Comparison of ENCODE assay signal across 12 cellular contexts in the genomic region with DNA sequence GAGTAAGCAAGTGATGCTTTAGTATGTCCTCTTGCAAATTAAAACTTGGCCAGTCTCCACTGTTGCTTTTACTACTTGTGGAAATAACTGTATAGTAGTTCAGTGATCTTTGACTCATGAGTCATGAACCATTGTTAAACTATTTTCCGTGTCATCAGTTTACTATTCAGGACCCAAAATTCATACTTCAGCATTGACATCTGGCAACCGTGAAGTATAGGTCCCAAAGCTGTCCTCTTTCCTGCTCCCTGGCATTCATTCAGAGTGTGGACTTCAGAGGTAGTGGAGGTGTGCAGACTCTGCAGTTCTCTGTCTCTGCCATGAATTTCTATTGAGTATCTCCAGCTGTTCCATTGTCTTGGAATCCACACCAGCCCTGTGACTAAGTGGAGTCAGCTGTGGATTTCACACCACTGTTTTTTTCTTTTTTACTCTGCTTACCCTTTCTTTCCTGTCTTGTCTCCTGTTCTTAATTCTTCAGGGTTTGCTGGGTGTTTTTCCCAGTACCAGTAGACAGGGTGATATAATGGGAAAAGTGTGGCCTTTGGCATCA. TPM values are rescaled to one million over a fixed set of nuclear protein-coding genes. Genes with fewer than 3 reads are reported as not detected.
DNase-seq lines count a peak whose midpoint lies in the region; ATAC-seq, FAIRE-seq and TF ChIP-seq lines count a peak whose summit lies in the region.
"Had no signal": no experiment of that assay in that cellular context is flagged by ENCODE, and none has a peak within 500 bp of the region (broad histone marks: within the 10 kb centered on the region; RNA-seq: fewer than 3 reads in every experiment).

No MANE protein-coding gene starts in this region.

- peak; percentile 14 for ATAC-seq in stimulated activated naive CD8-positive, alpha-beta T cell treated with anti-CD3 and anti-CD28 coated beads, Interleukin-15, Interleukin-2, amounts not matched to agents 100 U/mL and 50 U/mL, for 24 hours
- ATAC-seq in stimulated activated naive CD8-positive, alpha-beta T cell treated with anti-CD3 and anti-CD28 coated beads, Interleukin-15, amount 100 ng/mL, for 72 hours = no peak
- ATAC-seq in GM19035 (IDR thresholded peaks at IDR 0.05; ENCODE audit: unreplicated experiment) = no peak
- ATAC-seq: left ventricle myocardium superior had no signal

- in situ Hi-C loops in brain microvascular endothelial cell (cut with HindIII; ENCODE audit: low pct_ligation_motif_present, low sequenced_read_pairs) = no loop called here

- no peak overlapping the region for H3K27ac Mint-ChIP-seq in stimulated activated naive CD8-positive, alpha-beta T cell treated with anti-CD3 and anti-CD28 coated beads, Interleukin-15, amount 100 ng/mL, for 72 hours
- H3K27ac Mint-ChIP-seq: T-helper 2 cell treated with Interferon-gamma antibody and Interleukin-4, amounts not matched to agents 5 μg/mL and 100 μg/mL, for 36 hours had no signal

- H3K27ac ChIP-seq in brain microvascular endothelial cell = no peak overlapping the region
- peak overlapping the region; percentile 55 for H3K27ac ChIP-seq in hepatocyte

- H3K79me2 ChIP-seq in hepatocyte = peaks cover 79% of the 10 kb centered on the region

- H3K27me3 ChIP-seq in brain microvascular endothelial cell (replicated peaks) (no peaks in the 10 kb centered on the region), hepatocyte (no peaks in the 10 kb centered on the region)

- no peaks in the 10 kb centered on the region for H3K9me3 ChIP-seq in hepatocyte (ENCODE audit: low read depth)

- no peaks in the 10 kb centered on the region for H3K9me2 ChIP-seq in hepatocyte (replicated peaks; ENCODE audit: insufficient read depth)

- WGBS in hepatocyte (ENCODE audit: low lambda C conversion rate, missing lambda C conversion rate) = 63% methylated on average over 2 of the region's 2 CpGs

- no peak for TF ChIP-seq CTCF in brain microvascular endothelial cell (IDR thresholded peaks at IDR 0.05; ENCODE audit: low read depth, low read length, missing control alignments)
- no peak for TF ChIP-seq CTCF in hepatocyte (IDR thresholded peaks at IDR 0.05; ENCODE audit: poor library complexity)

- H3K4me3 ChIP-seq in brain microvascular endothelial cell (ENCODE audit: low read depth, low read length) = no peak overlapping the region
- H3K4me3 ChIP-seq in hepatocyte = no peak overlapping the region

- H2AFZ ChIP-seq in hepatocyte = no peak overlapping the region

- no peak for FAIRE-seq in urothelium cell line (lab: Jason Lieb, UNC)

- H3K4me1 ChIP-seq in hepatocyte (ENCODE audit: insufficient read depth) = peaks cover 11% of the 10 kb centered on the region

- no peak for DNase-seq in stimulated activated naive CD8-positive, alpha-beta T cell treated with anti-CD3 and anti-CD28 coated beads, Interleukin-15, Interleukin-2, amounts not matched to agents 100 U/mL and 50 U/mL, for 24 hours
- DNase-seq in stimulated activated naive CD8-positive, alpha-beta T cell treated with anti-CD3 and anti-CD28 coated beads, Interleukin-15, amount 100 ng/mL, for 72 hours = no peak
- peak; percentile 21 for DNase-seq in brain microvascular endothelial cell
- DNase-seq in hepatocyte (ENCODE audit: low spot score) = no peak
- DNase-seq in urothelium cell line (ENCODE audit: low spot score) = peak; percentile 19
- DNase-seq in OCI-M1 (lab: John Stamatoyannopoulos, UW) = no peak
- DNase-seq in NCI-H748 treated with DMSO at 0.1 percent for 48 hours (lab: John Stamatoyannopoulos, UW) = no peak
- DNase-seq: DND-41, left ventricle myocardium superior, NCI-H1417 treated with DMSO at 0.1 percent for 48 hours had no signal

- H3K36me3 ChIP-seq in brain microvascular endothelial cell (replicated peaks) (no peaks in the 10 kb centered on the region), hepatocyte (replicated peaks; ENCODE audit: insufficient read depth, low read depth) (no peaks in the 10 kb centered on the region)

- no peaks in the 10 kb centered on the region for H3K27me3 Mint-ChIP-seq in stimulated activated naive CD8-positive, alpha-beta T cell treated with anti-CD3 and anti-CD28 coated beads, Interleukin-15, amount 100 ng/mL, for 72 hours

- H3K9me3 Mint-ChIP-seq in stimulated activated naive CD8-positive, alpha-beta T cell treated with anti-CD3 and anti-CD28 coated beads, Interleukin-15, amount 100 ng/mL, for 72 hours = peaks cover 3 to 4% of the 10 kb centered on the region in 2 donors

- no peak overlapping the region for H3K4me2 ChIP-seq in hepatocyte

- no peak overlapping the region for H3K4me3 Mint-ChIP-seq in stimulated activated naive CD8-positive, alpha-beta T cell treated with anti-CD3 and anti-CD28 coated beads, Interleukin-15, amount 100 ng/mL, for 72 hours
- H3K4me3 Mint-ChIP-seq: T-helper 2 cell treated with Interferon-gamma antibody and Interleukin-4, amounts not matched to agents 5 μg/mL and 100 μg/mL, for 36 hours had no signal

- peaks cover 15% of the 10 kb centered on the region for H3K4me1 Mint-ChIP-seq in stimulated activated naive CD8-positive, alpha-beta T cell treated with anti-CD3 and anti-CD28 coated beads, Interleukin-15, amount 100 ng/mL, for 72 hours

- no peaks in the 10 kb centered on the region for H4K20me1 ChIP-seq in hepatocyte (ENCODE audit: insufficient read depth, poor library complexity, severe bottlenecking)

RNA-seq across cellular contexts. Expression of a gene that starts 7.5 kb away (rescaled TPM):
- total RNA-seq in hepatocyte = 16.1 and 18.2 TPM in 2 replicates
- 9.2 and 10.4 TPM in 2 replicates for polyA plus RNA-seq in hepatocyte

Comparison
In these comparisons a context has a peak if more than half of its experiments do, and no peak if none do; other contexts are left out.
1. DNase-seq: peak in brain microvascular endothelial cell (single experiment) and urothelium cell line (single experiment); none in stimulated activated naive CD8-positive, alpha-beta T cell treated with anti-CD3 and anti-CD28 coated beads, Interleukin-15, Interleukin-2, amounts not matched to agents 100 U/mL and 50 U/mL, for 24 hours (single experiment), stimulated activated naive CD8-positive, alpha-beta T cell treated with anti-CD3 and anti-CD28 coated beads, Interleukin-15, amount 100 ng/mL, for 72 hours (0 of 2), hepatocyte (single experiment), OCI-M1 (single experiment) and NCI-H748 treated with DMSO at 0.1 percent for 48 hours (single experiment).